In genomic region chr3:81876826-81877225, GRCh38 we compare ENCODE assay signal across 19 cellular contexts.
A peak's percentile ranks its signal among the peaks of the same experiment; 100 is the strongest.
DNase-seq lines count a peak whose midpoint lies in the region; ATAC-seq and TF ChIP-seq lines count a peak whose summit lies in the region.
"Had no signal": no experiment of that assay in that cellular context is flagged by ENCODE, and none has a peak within 500 bp of the region (broad histone marks: within the 10 kb centered on the region; RNA-seq: fewer than 3 reads in every experiment).

No MANE protein-coding gene starts in this region.

- no peaks in the 10 kb centered on the region for H3K4me1 Mint-ChIP-seq in natural killer cell
- H3K4me1 Mint-ChIP-seq: IgD-negative memory B cell had no signal

- peak overlapping the region; percentile 53; the same call in 1 of the 2 replicates for H2AFZ ChIP-seq in DND-41 (ENCODE audit: low read depth, low read length)

- no peaks in the 10 kb centered on the region for H3K27me3 ChIP-seq in DND-41 (ENCODE audit: insufficient read depth, low read length, poor library complexity)
- no peaks in the 10 kb centered on the region for H3K27me3 ChIP-seq in upper lobe of right lung
- H3K27me3 ChIP-seq: Peyer's patch had no signal

- H3K36me3 Mint-ChIP-seq in natural killer cell, result no peaks in the 10 kb centered on the region
- H3K36me3 Mint-ChIP-seq: CD8-positive, alpha-beta T cell; IgD-negative memory B cell had no signal

- no peak overlapping the region for H3K4me2 ChIP-seq in DND-41 (ENCODE audit: insufficient read depth, low read length)

- TF ChIP-seq CTCF in DND-41 (IDR thresholded peaks at IDR 0.05; ENCODE audit: borderline replicate concordance, extremely low read depth, low read length, poor library complexity, severe bottlenecking) (no peak), NB4 (IDR thresholded peaks at IDR 0.05; ENCODE audit: low read depth, low read length) (no peak), upper lobe of right lung (IDR thresholded peaks at IDR 0.05) (no peak), natural killer cell (IDR thresholded peaks at IDR 0.05) (no peak)

- H4K20me1 ChIP-seq in DND-41 (ENCODE audit: insufficient read depth, low read length), result no peaks in the 10 kb centered on the region

- H3K79me2 ChIP-seq in DND-41 (ENCODE audit: insufficient read depth, low read length), result no peaks in the 10 kb centered on the region

- DNase-seq in DND-41 (no peak), NB4 (ENCODE audit: low read depth) (peak; percentile 2), dermis blood vessel endothelial cell (peak; percentile 5), upper lobe of right lung (no peak), NCI-H524 (lab: John Stamatoyannopoulos, UW) (no peak), natural killer cell (no peak), activated gamma-delta T cell treated with Interleukin-2 at 50 U/mL for 16 hours (no peak)
- DNase-seq: Caco-2; CD8-positive, alpha-beta T cell; EL; GDM1; NCI-H2029; NCI-H446 treated with DMSO at 0.1 percent for 48 hours; NCI-H69; Peyer's patch; SHP77 treated with DMSO at 0.1 percent for 48 hours had no signal

- H3K27ac Mint-ChIP-seq in natural killer cell, result no peak overlapping the region
- H3K27ac Mint-ChIP-seq: CD8-positive, alpha-beta T cell; IgD-negative memory B cell had no signal

- H3K9me3 Mint-ChIP-seq in natural killer cell, result peaks cover 2 to 5% of the 10 kb centered on the region in 2 donors

- H3K4me1 ChIP-seq in DND-41 (ENCODE audit: insufficient read depth, low read length) (peaks cover 3% of the 10 kb centered on the region), upper lobe of right lung (no peaks in the 10 kb centered on the region)
- H3K4me1 ChIP-seq: Caco-2, Peyer's patch had no signal

- H3K27ac ChIP-seq in DND-41 (ENCODE audit: low read length) (no peak overlapping the region), upper lobe of right lung (no peak overlapping the region)
- H3K27ac ChIP-seq: C4-2B, HL-60, Peyer's patch had no signal

- no peaks in the 10 kb centered on the region for H3K27me3 Mint-ChIP-seq in natural killer cell (ENCODE audit: low read depth in 2 of 2)
- H3K27me3 Mint-ChIP-seq: IgD-negative memory B cell had no signal

- H3K4me3 ChIP-seq in DND-41 (ENCODE audit: low read depth in 1 of 2, low read length in 2 of 2), result no peak overlapping the region
- no peak overlapping the region for H3K4me3 ChIP-seq in NB4 (ENCODE audit: low read depth, low read length)
- H3K4me3 ChIP-seq in upper lobe of right lung, result no peak overlapping the region
- H3K4me3 ChIP-seq: Peyer's patch had no signal

- H3K9me3 ChIP-seq in DND-41 (ENCODE audit: insufficient read depth, low read length, severe bottlenecking) (peaks cover 8% of the 10 kb centered on the region), upper lobe of right lung (no peaks in the 10 kb centered on the region)
- H3K9me3 ChIP-seq: Caco-2, Peyer's patch had no signal

- no peak overlapping the region for H3K9ac ChIP-seq in DND-41 (ENCODE audit: low read depth, low read length)

- intact Hi-C loops in upper lobe of right lung (cut with DNase I) (no loop called here), natural killer cell (cut with micrococcal nuclease) (no loop called here)

- no peak overlapping the region for H3K4me3 Mint-ChIP-seq in natural killer cell
- H3K4me3 Mint-ChIP-seq: CD8-positive, alpha-beta T cell; IgD-negative memory B cell had no signal

- TF ChIP-seq POLR2A in NB4 (IDR thresholded peaks at IDR 0.05; ENCODE audit: extremely low read depth, insufficient read length), result no peak

- no peaks in the 10 kb centered on the region for H3K36me3 ChIP-seq in DND-41 (ENCODE audit: insufficient read depth, low read length)
- H3K36me3 ChIP-seq in upper lobe of right lung, result no peaks in the 10 kb centered on the region
- H3K36me3 ChIP-seq: Peyer's patch had no signal

- no peak for ATAC-seq in DND-41 (ENCODE audit: insufficient read depth, low read depth)
- ATAC-seq in upper lobe of right lung, result peak; percentile 21
- ATAC-seq in natural killer cell, result no peak
- ATAC-seq: CD8-positive, alpha-beta T cell had no signal

Comparison
In these comparisons a context has a peak if more than half of its experiments do, and no peak if none do; other contexts are left out.
1. DNase-seq: peak in NB4 (single experiment) and dermis blood vessel endothelial cell (single experiment); none in DND-41 (single experiment), upper lobe of right lung (single experiment), NCI-H524 (0 of 2), natural killer cell (single experiment) and activated gamma-delta T cell treated with Interleukin-2 at 50 U/mL for 16 hours (single experiment).